19 cellular contexts compared by ENCODE assay signal in the genomic region with DNA sequence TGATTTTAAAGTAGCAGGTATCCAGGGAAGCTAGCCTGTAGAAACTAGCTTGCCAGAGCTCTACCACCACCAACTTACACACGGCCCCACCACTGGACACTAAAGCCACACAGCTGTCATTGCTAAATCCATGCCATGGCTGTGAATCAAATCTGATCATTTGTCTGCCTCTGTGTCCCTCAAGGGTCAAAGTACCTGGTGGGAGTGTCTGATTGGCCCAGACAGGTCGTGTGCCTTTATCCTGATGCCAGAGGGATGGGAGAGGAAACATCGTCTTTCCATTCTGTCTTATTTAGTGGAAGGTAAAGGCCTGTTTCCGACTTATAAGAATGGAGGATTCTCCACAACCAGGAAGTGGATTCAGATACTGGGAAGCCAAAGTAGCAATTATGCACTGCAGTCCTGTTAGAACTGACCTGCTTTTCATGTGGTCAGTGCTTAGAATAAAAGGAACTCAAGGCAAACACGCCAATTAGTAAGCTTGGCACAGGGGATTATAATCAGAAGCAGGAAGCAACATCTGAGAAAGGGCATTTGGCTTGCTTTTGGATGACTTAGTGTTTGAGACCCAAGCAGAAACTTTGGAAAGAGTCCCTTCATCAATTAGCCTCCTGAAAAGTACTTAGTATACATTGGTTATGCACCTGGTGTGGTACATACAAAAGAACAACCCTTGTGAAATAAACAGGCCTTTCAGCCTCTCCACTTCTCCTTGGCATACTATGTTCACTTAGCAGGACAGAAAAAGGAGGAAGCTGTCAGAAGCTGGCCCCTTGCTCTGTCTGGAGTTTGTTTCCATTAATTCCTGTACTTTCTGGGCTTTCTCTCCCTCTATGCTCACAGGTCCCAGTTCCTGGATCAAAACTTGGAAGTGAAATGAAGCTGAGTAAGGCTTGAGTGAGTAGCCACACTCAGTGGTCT.
DNase-seq lines count a peak whose midpoint lies in the region; ATAC-seq and TF ChIP-seq lines count a peak whose summit lies in the region.
"Had no signal": no experiment of that assay in that cellular context is flagged by ENCODE, and none has a peak within 500 bp of the region (broad histone marks: within the 10 kb centered on the region; RNA-seq: fewer than 3 reads in every experiment).

No MANE protein-coding gene starts in this region.

- TF ChIP-seq CTCF in mammary epithelial cell (conservative IDR thresholded peaks at IDR 0.05 in 1 of 2, IDR thresholded peaks at IDR 0.05 in 1 of 2; ENCODE audit: extremely low read depth in 1 of 2, insufficient read depth in 1 of 2, low read depth in 1 of 2, low read length in 2 of 2) = no peak
- no peak for TF ChIP-seq CTCF in breast epithelium (IDR thresholded peaks at IDR 0.05)

- H3K36me3 ChIP-seq in mammary epithelial cell (ENCODE audit: insufficient read depth, low read length) (no peaks in the 10 kb centered on the region), breast epithelium (no peaks in the 10 kb centered on the region)
- H3K36me3 ChIP-seq in effector memory CD4-positive, alpha-beta T cell (ENCODE audit: control insufficient read depth, insufficient read depth, low read length) = no peaks in the 10 kb centered on the region
- H3K36me3 ChIP-seq: Peyer's patch, transverse colon had no signal

- no peaks in the 10 kb centered on the region for H3K9me3 ChIP-seq in mammary epithelial cell (replicated peaks; ENCODE audit: insufficient read depth, low read length)
- H3K9me3 ChIP-seq in breast epithelium = no peaks in the 10 kb centered on the region
- H3K9me3 ChIP-seq in effector memory CD4-positive, alpha-beta T cell (ENCODE audit: control insufficient read depth, low read length) = no peaks in the 10 kb centered on the region
- H3K9me3 ChIP-seq: Peyer's patch, transverse colon had no signal

- H3K79me2 ChIP-seq in mammary epithelial cell (ENCODE audit: insufficient read depth, low read length) = no peaks in the 10 kb centered on the region

- no peak overlapping the region for H3K9ac ChIP-seq in mammary epithelial cell (ENCODE audit: insufficient read depth, low read length)
- H3K9ac ChIP-seq: GM23248 had no signal

- intact Hi-C loops in mammary epithelial cell (cut with micrococcal nuclease) = no loop called here
- intact Hi-C loops in breast epithelium (cut with DNase I; ENCODE audit: low total_unique reads) = no loop called here

- DNase-seq in mammary epithelial cell (no peak), breast epithelium (ENCODE audit: low spot score in 2 of 2) (no peak), SKM-1 treated with dmso at 0.1 percent for 144 hours (lab: John Stamatoyannopoulos, UW; ENCODE audit: unreplicated experiment) (peak; percentile 59), medulla oblongata (ENCODE audit: extremely low spot score) (peak; percentile 7), NCI-H82 (lab: John Stamatoyannopoulos, UW) (no peak)
- DNase-seq in effector memory CD4-positive, alpha-beta T cell = no peak
- DNase-seq: activated B cell treated with CpG ODN at 0.5 μM for 24 hours; activated naive CD4-positive, alpha-beta T cell; foreskin fibroblast; GM23248; MM.1S; Peyer's patch; right cardiac atrium; stimulated activated CD4-positive, alpha-beta T cell treated with anti-CD3 and anti-CD28 coated beads, Interleukin-2, amount 100 ng/mL, for 48 hours; SW 1271; transverse colon had no signal

- dilution Hi-C loops in mammary epithelial cell (cut with HindIII; ENCODE audit: low sequenced_read_pairs) = no loop called here

- CTCF ChIA-PET in mammary epithelial cell (lab: Charles Lee; ENCODE audit: low non-redundant PET) = no interaction called here

- H3K4me3 ChIP-seq in mammary epithelial cell (replicated peaks in 1 of 3; ENCODE audit: insufficient read depth in 1 of 3, low read depth in 2 of 3, low read length in 3 of 3) (no peak overlapping the region), breast epithelium (no peak overlapping the region)
- H3K4me3 ChIP-seq in effector memory CD4-positive, alpha-beta T cell (ENCODE audit: insufficient read depth, low read depth, low read length, poor library complexity, severe bottlenecking) = no peak overlapping the region
- H3K4me3 ChIP-seq: GM23248, Peyer's patch, transverse colon had no signal

- ATAC-seq in HG02870 (IDR thresholded peaks at IDR 0.05; ENCODE audit: unreplicated experiment) = no peak
- ATAC-seq in HG02678 (IDR thresholded peaks at IDR 0.05; ENCODE audit: unreplicated experiment) = no peak
- ATAC-seq: natural killer cell treated with Interleukin-12 subunit alpha and Interleukin-12 subunit beta and Interleukin-15 and Interleukin-18, amount 100 ng/mL, for 72 hours; right cardiac atrium had no signal

- H4K20me1 ChIP-seq in mammary epithelial cell (ENCODE audit: insufficient read depth, low read length) = no peaks in the 10 kb centered on the region

- no peak overlapping the region for H3K27ac ChIP-seq in mammary epithelial cell (ENCODE audit: insufficient read depth, low read depth, low read length)
- H3K27ac ChIP-seq in breast epithelium = no peak overlapping the region
- H3K27ac ChIP-seq in effector memory CD4-positive, alpha-beta T cell (ENCODE audit: insufficient read depth, low read length, poor library complexity, severe bottlenecking) = no peak overlapping the region
- H3K27ac ChIP-seq: GM23248, Peyer's patch, transverse colon had no signal

- no peaks in the 10 kb centered on the region for H3K27me3 ChIP-seq in mammary epithelial cell (ENCODE audit: insufficient read depth, low read length)
- H3K27me3 ChIP-seq in breast epithelium = no peaks in the 10 kb centered on the region
- H3K27me3 ChIP-seq in effector memory CD4-positive, alpha-beta T cell (replicated peaks; ENCODE audit: control insufficient read depth, insufficient read depth, low read length, poor library complexity, severe bottlenecking) = no peaks in the 10 kb centered on the region
- H3K27me3 ChIP-seq: Peyer's patch, transverse colon had no signal

- H3K4me2 ChIP-seq in mammary epithelial cell (ENCODE audit: insufficient read depth, low read depth, low read length) = no peak overlapping the region

- peak overlapping the region; percentile 49 for H2AFZ ChIP-seq in mammary epithelial cell (ENCODE audit: low read depth, low read length)
- H2AFZ ChIP-seq: GM23248 had no signal

- WGBS in mammary epithelial cell (ENCODE audit: low coverage, missing lambda C conversion rate) = 83% methylated on average over 4 of the region's 5 CpGs

- in situ Hi-C loops in mammary epithelial cell (cut with MboI; ENCODE audit: low sequenced_read_pairs in 2 of 2) = no loop called here

- TF ChIP-seq POLR2A in breast epithelium (IDR thresholded peaks at IDR 0.05) = no peak

- H3K4me1 ChIP-seq in mammary epithelial cell (ENCODE audit: insufficient read depth, low read length) (peaks cover 4% of the 10 kb centered on the region), breast epithelium (no peaks in the 10 kb centered on the region)
- H3K4me1 ChIP-seq in effector memory CD4-positive, alpha-beta T cell (ENCODE audit: control insufficient read depth, insufficient read depth, low read length, poor library complexity, severe bottlenecking) = no peaks in the 10 kb centered on the region
- H3K4me1 ChIP-seq: Peyer's patch, transverse colon had no signal

- no TSS peak for BruUV-seq in mammary epithelial cell (replicated peaks; lab: Mats Ljungman, UMichigan)

Comparison
In these comparisons a context has a peak if more than half of its experiments do, and no peak if none do; other contexts are left out.
1. DNase-seq: peak in SKM-1 treated with dmso at 0.1 percent for 144 hours (single experiment) and medulla oblongata (single experiment); none in mammary epithelial cell (single experiment), breast epithelium (0 of 2), NCI-H82 (single experiment) and effector memory CD4-positive, alpha-beta T cell (0 of 3).